In the genomic region with DNA sequence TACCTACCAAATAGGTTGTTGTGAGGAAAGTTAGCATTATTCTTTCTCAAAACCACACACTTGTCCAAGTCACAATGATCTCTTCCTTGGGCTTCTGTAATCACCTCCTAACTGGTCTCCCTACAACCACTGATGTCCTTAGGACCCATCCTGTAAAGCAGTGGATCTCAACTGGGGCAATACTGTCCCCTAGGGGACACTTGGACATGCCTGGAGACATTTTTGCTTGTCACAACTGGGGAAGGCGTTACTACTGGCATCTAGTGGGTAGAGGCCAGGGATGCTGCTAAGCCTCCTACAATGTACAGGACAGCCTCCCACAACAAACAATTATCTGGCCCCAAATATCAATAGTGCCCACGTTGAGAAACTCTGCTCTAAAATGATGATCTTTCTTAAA, we compare ENCODE assay signal across 8 cellular contexts.
DNase-seq lines count a peak whose midpoint lies in the region; ATAC-seq, FAIRE-seq and TF ChIP-seq lines count a peak whose summit lies in the region.

No MANE protein-coding gene starts in this region.

- BruUV-seq in K562 (replicated peaks; lab: Mats Ljungman, UMichigan) = no TSS peak

- no peaks in the 10 kb centered on the region for H3K4me1 Mint-ChIP-seq in CD4-positive, CD25-positive, alpha-beta regulatory T cell

- no peaks in the 10 kb centered on the region for H3K79me2 ChIP-seq in K562 (ENCODE audit: control insufficient read depth, insufficient read depth, low read length)

- CTCF ChIA-PET in K562 (lab: Yijun Ruan, JAX; ENCODE audit: low intra/inter-chr PET ratio) = interaction anchor here (0.7 to 2.0 kb wide), 2 partner anchors 43 to 287 kb away, joined by 3 to 9 read pairs; no protein-coding TSS in a partner anchor

- H3K4me3 ChIP-seq in CD4-positive, CD25-positive, alpha-beta regulatory T cell (ENCODE audit: low read depth, low read length) = no peak overlapping the region
- H3K4me3 ChIP-seq in K562 = no peak overlapping the region

- no peaks in the 10 kb centered on the region for H3K9me3 Mint-ChIP-seq in CD4-positive, CD25-positive, alpha-beta regulatory T cell

- no peaks in the 10 kb centered on the region for H3K4me1 ChIP-seq in CD4-positive, CD25-positive, alpha-beta regulatory T cell (ENCODE audit: control insufficient read depth, insufficient read depth, low read length, poor library complexity, severe bottlenecking)
- peaks cover 0 to 19% of the 10 kb centered on the region in 2 experiments; a peak in 2 of 5 replicates for H3K4me1 ChIP-seq in K562 (replicated peaks in 1 of 2; ENCODE audit: control insufficient read depth in 2 of 2, insufficient read depth in 2 of 2, low read length in 2 of 2)

- H3K27me3 ChIP-seq in CD4-positive, CD25-positive, alpha-beta regulatory T cell (ENCODE audit: control insufficient read depth, insufficient read depth, low read length) = no peaks in the 10 kb centered on the region
- no peaks in the 10 kb centered on the region for H3K27me3 ChIP-seq in K562 (ENCODE audit: control insufficient read depth in 2 of 2, insufficient read depth in 2 of 2, low read length in 2 of 2)

- no peaks in the 10 kb centered on the region for H3K36me3 ChIP-seq in CD4-positive, CD25-positive, alpha-beta regulatory T cell (ENCODE audit: control insufficient read depth, insufficient read depth, low read length)
- H3K36me3 ChIP-seq in K562 (ENCODE audit: control insufficient read depth, insufficient read depth, low read length) = no peaks in the 10 kb centered on the region

- H3K4me3 Mint-ChIP-seq in CD4-positive, CD25-positive, alpha-beta regulatory T cell = no peak overlapping the region

- H3K27ac Mint-ChIP-seq in CD4-positive, CD25-positive, alpha-beta regulatory T cell = no peak overlapping the region

- no peak for TF ChIP-seq POLR2A in GM18505 (IDR thresholded peaks at IDR 0.05; ENCODE audit: borderline replicate concordance, extremely low read depth, insufficient read depth, insufficient read length)
- TF ChIP-seq POLR2A in K562 (conservative IDR thresholded peaks at IDR 0.05) = no peak

- H3K9me3 ChIP-seq in CD4-positive, CD25-positive, alpha-beta regulatory T cell (ENCODE audit: control insufficient read depth in 2 of 2, low read length in 2 of 2) = no peaks in the 10 kb centered on the region
- no peaks in the 10 kb centered on the region for H3K9me3 ChIP-seq in K562 (replicated peaks; ENCODE audit: control insufficient read depth, insufficient read depth, low read depth, low read length)

- in situ Hi-C loops in K562 (cut with MboI) = no loop called here

- DNase-seq in CD4-positive, CD25-positive, alpha-beta regulatory T cell = peak in 2 of 3 donors; percentile 12 to 43
- DNase-seq in NCI-H146 (lab: John Stamatoyannopoulos, UW) = peak; percentile 14
- peak; percentile 4 to 61 (median 28) for DNase-seq in K562 (ENCODE audit: extremely low read depth in 1 of 4, low spot score in 3 of 4)
- no peak for DNase-seq in left colon

- H3K9ac ChIP-seq in K562 (ENCODE audit: insufficient read depth in 1 of 2, low read depth in 2 of 2, low read length in 2 of 2) = no peak overlapping the region

- 4% methylated on average over 2 of the region's 2 CpGs for WGBS in K562 (ENCODE audit: insufficient coverage, low coverage, missing lambda C conversion rate)

- peak; percentile 93 for TF ChIP-seq RAD21 in K562 (CRISPR knock-in tag; conservative IDR thresholded peaks at IDR 0.05 in 1 of 2, IDR thresholded peaks at IDR 0.05 in 1 of 2)

- H3K9me1 ChIP-seq in K562 (ENCODE audit: control insufficient read depth, insufficient read depth, low read length) = no peaks in the 10 kb centered on the region

- ATAC-seq in CD4-positive, CD25-positive, alpha-beta regulatory T cell (ENCODE audit: low read depth in 2 of 2) = peak in 1 of 2 donors; percentile 50
- ATAC-seq in GM18505 (IDR thresholded peaks at IDR 0.05; ENCODE audit: unreplicated experiment) (peak; percentile 59), K562 (peak; percentile 94), left colon (peak; percentile 54), GM18519 (IDR thresholded peaks at IDR 0.05; ENCODE audit: low FRiP score, unreplicated experiment) (no peak), GM21619 (IDR thresholded peaks at IDR 0.05; ENCODE audit: unreplicated experiment) (no peak), HG03139 (IDR thresholded peaks at IDR 0.05; ENCODE audit: unreplicated experiment) (no peak)

- peaks cover 9% of the 10 kb centered on the region for H3K27me3 Mint-ChIP-seq in CD4-positive, CD25-positive, alpha-beta regulatory T cell

- TF ChIP-seq CTCF in K562 (IDR thresholded peaks at IDR 0.05 in 2 of 3, conservative IDR thresholded peaks at IDR 0.05 in 1 of 3; ENCODE audit: insufficient read depth in 2 of 3, low read depth in 1 of 3, low read length in 3 of 3) = peak; percentile 69 to 94 (median 92)

- no peaks in the 10 kb centered on the region for H3K36me3 Mint-ChIP-seq in CD4-positive, CD25-positive, alpha-beta regulatory T cell

- H2AFZ ChIP-seq in K562 (ENCODE audit: low read depth, low read length) = no peak overlapping the region

- no peak overlapping the region for H3K27ac ChIP-seq in CD4-positive, CD25-positive, alpha-beta regulatory T cell (ENCODE audit: insufficient read depth, low read length, poor library complexity, severe bottlenecking)
- H3K27ac ChIP-seq in K562 (ENCODE audit: extremely low read depth, low read depth, low read length) = no peak overlapping the region

- no peaks in the 10 kb centered on the region for H4K20me1 ChIP-seq in K562 (replicated peaks; ENCODE audit: control insufficient read depth, insufficient read depth, low read length)

- intact Hi-C loops in K562 (cut with micrococcal nuclease) (loop anchor here (1.0 to 5.0 kb wide), 4 partner anchors 43 to 406 kb away; partner anchors contain the start of gene AP1S2), left colon (cut with DNase I, micrococcal nuclease) (no loop called here)

- no peak for TF ChIP-seq EP300 in K562 (IDR thresholded peaks at IDR 0.05; ENCODE audit: low read length)

- FAIRE-seq in K562 (lab: Jason Lieb, UNC) = peak; percentile 59

- POLR2A ChIA-PET in K562 (lab: Yijun Ruan, JAX) = interaction anchor here (1.6 kb wide), 1 partner anchor 9 kb away, joined by 4 read pairs; no protein-coding TSS in a partner anchor

- H3K4me2 ChIP-seq in K562 (ENCODE audit: insufficient read depth, low read length) = no peak overlapping the region

TF ChIP-seq in K562, 482 proteins besides CTCF, POLR2A, EP300 and RAD21 (continues in another document):
- TF ChIP-seq, protein P1, sequence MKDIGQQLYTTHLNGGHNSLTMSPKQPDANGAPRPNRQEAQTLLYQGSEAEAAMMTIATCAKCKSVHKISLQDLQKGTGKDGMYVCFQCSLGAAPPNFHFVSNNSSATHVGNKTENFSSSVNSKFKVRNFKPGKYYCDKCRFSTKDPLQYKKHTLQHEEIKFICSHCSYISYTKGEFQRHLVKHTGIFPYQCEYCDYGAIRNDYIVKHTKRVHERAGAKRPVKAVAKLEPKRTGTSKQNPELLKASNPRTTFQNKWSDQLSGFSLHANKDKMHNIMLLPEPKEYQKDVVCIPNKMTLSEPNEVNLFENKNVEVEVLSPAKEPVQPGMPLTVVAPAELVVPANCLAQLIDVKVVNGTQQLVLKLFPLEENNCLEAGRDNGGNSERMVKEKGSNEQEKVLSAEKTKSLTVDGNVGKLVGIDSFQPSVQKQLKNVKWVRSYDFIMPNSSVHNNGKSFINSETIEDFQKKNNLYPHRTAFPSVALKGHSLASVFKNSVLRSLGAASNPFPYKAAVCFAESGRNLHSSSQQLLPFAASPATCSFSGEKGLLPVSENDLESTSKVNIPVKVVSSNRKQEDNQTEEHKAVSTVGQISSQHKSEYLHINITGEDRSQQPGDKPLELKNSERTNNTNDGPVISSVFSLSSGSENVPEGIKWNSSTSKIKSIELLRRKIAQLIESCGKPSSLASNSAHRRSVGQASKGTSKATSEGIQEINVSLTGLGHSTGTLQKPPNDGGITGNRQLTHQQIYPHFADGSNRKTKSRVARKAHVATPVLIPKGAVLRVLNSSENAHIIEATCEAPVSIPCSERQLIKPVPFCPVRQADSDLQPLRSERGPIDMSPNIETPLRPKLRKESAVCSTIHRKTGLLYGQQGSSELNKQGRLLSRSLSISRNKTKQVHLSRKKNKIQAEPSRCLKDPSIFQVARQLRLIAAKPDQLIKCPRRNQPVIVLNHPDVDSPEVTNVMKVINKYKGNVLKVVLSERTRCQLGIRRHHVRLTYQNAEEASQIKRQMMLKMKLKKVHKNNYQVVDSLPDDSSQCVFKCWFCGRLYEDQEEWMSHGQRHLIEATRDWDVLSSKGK (CRISPR knock-in tag; IDR thresholded peaks at IDR 0.05) = no peak
- TF ChIP-seq, protein P2, sequence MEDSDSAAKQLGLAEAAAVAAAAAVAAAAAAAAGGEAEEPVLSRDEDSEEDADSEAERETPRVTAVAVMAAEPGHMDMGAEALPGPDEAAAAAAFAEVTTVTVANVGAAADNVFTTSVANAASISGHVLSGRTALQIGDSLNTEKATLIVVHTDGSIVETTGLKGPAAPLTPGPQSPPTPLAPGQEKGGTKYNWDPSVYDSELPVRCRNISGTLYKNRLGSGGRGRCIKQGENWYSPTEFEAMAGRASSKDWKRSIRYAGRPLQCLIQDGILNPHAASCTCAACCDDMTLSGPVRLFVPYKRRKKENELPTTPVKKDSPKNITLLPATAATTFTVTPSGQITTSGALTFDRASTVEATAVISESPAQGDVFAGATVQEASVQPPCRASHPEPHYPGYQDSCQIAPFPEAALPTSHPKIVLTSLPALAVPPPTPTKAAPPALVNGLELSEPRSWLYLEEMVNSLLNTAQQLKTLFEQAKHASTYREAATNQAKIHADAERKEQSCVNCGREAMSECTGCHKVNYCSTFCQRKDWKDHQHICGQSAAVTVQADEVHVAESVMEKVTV (CRISPR knock-in tag; IDR thresholded peaks at IDR 0.05) = peak; percentile 92
- TF ChIP-seq KLF16 (IDR thresholded peaks at IDR 0.05) (peak; percentile 35; the same call in 1 of the 2 replicates), NCOA1 (IDR thresholded peaks at IDR 0.05; ENCODE audit: low read depth) (no peak), KLF6 (CRISPR knock-in tag; IDR thresholded peaks at IDR 0.05; ENCODE audit: borderline replicate concordance) (no peak), ASH1L (IDR thresholded peaks at IDR 0.05; ENCODE audit: borderline replicate concordance, low read depth, partially characterized antibody) (no peak), SMC3 (conservative IDR thresholded peaks at IDR 0.05; ENCODE audit: insufficient read depth, low read depth, low read length) (peak; percentile 38; the same call in 1 of the 2 replicates), ELF1 (tag; IDR thresholded peaks at IDR 0.05) (no peak)

Comparison
In these comparisons a context has a peak if more than half of its experiments do, and no peak if none do; other contexts are left out.
1. ATAC-seq: peak in GM18505 (single experiment), K562 (single experiment) and left colon (single experiment); none in GM18519 (single experiment), GM21619 (single experiment) and HG03139 (single experiment).
2. DNase-seq: peak in CD4-positive, CD25-positive, alpha-beta regulatory T cell (2 of 3), NCI-H146 (single experiment) and K562 (4 of 4); none in left colon (0 of 2).